ENCODE assay signal across 13 cellular contexts in genomic region chr14:52923902-52924575, GRCh38. TPM values are rescaled to one million over a fixed set of nuclear protein-coding genes. Genes with fewer than 3 reads are reported as not detected.
A peak's percentile ranks its signal among the peaks of the same experiment; 100 is the strongest.
DNase-seq lines count a peak whose midpoint lies in the region; ATAC-seq and TF ChIP-seq lines count a peak whose summit lies in the region.
"Had no signal": no experiment of that assay in that cellular context is flagged by ENCODE, and none has a peak within 500 bp of the region (broad histone marks: within the 10 kb centered on the region; RNA-seq: fewer than 3 reads in every experiment).

No MANE protein-coding gene starts in this region.

- no peak overlapping the region for H3K9ac ChIP-seq in NT2/D1 (ENCODE audit: insufficient read length, low read depth)
- no peak overlapping the region for H3K9ac ChIP-seq in skeletal muscle satellite cell (ENCODE audit: low read depth, low read length)

- CTCF ChIA-PET in activated CD4-positive, alpha-beta T cell treated with anti-CD3 and anti-CD28 coated beads, Interleukin-2, amount 10 ng/mL, durations not matched to agents 7 days and 5 days (lab: Charles Lee), result no interaction called here

- peak in 1 of 4 experiments; percentile 8 for TF ChIP-seq CTCF in gastroesophageal sphincter (IDR thresholded peaks at IDR 0.05)

- no peaks in the 10 kb centered on the region for H3K9me3 Mint-ChIP-seq in activated CD4-positive, alpha-beta T cell treated with anti-CD3 and anti-CD28 coated beads, Interleukin-2, amount 10 ng/mL, durations not matched to agents 7 days and 5 days

- no peaks in the 10 kb centered on the region for H3K36me3 Mint-ChIP-seq in activated CD4-positive, alpha-beta T cell treated with anti-CD3 and anti-CD28 coated beads, Interleukin-2, amount 10 ng/mL, durations not matched to agents 7 days and 5 days (ENCODE audit: low read depth)

- TF ChIP-seq EP300 in gastroesophageal sphincter (IDR thresholded peaks at IDR 0.05), result no peak

- H3K9me3 ChIP-seq in NT2/D1 (ENCODE audit: insufficient read depth, low read length) (no peaks in the 10 kb centered on the region), gastroesophageal sphincter (no peaks in the 10 kb centered on the region), skeletal muscle satellite cell (replicated peaks; ENCODE audit: low read length) (no peaks in the 10 kb centered on the region)

- H3K27ac Mint-ChIP-seq in activated CD4-positive, alpha-beta T cell treated with anti-CD3 and anti-CD28 coated beads, Interleukin-2, amount 10 ng/mL, durations not matched to agents 7 days and 5 days, result no peak overlapping the region
- H3K27ac Mint-ChIP-seq: B cell had no signal

- no peak for TF ChIP-seq POLR2A in gastroesophageal sphincter (IDR thresholded peaks at IDR 0.05)

- H3K27me3 ChIP-seq in NT2/D1 (ENCODE audit: insufficient read depth, insufficient read length), result no peaks in the 10 kb centered on the region
- no peaks in the 10 kb centered on the region for H3K27me3 ChIP-seq in gastroesophageal sphincter
- H3K27me3 ChIP-seq in skeletal muscle satellite cell (ENCODE audit: control insufficient read depth, insufficient read depth, low read length), result no peaks in the 10 kb centered on the region

- peak overlapping the region; percentile 49 for H3K4me2 ChIP-seq in skeletal muscle satellite cell (ENCODE audit: low read length)

- ATAC-seq in gastroesophageal sphincter, result no peak

- no peak overlapping the region for H3K4me3 Mint-ChIP-seq in activated CD4-positive, alpha-beta T cell treated with anti-CD3 and anti-CD28 coated beads, Interleukin-2, amount 10 ng/mL, durations not matched to agents 7 days and 5 days
- H3K4me3 Mint-ChIP-seq: B cell had no signal

- H3K36me3 ChIP-seq in NT2/D1 (ENCODE audit: insufficient read depth, insufficient read length, low read length) (peaks cover 9% of the 10 kb centered on the region), gastroesophageal sphincter (peaks cover 0 to 1% of the 10 kb centered on the region in 2 donors), skeletal muscle satellite cell (ENCODE audit: insufficient read depth, low read length) (peaks cover 17% of the 10 kb centered on the region)

- H3K4me1 Mint-ChIP-seq in activated CD4-positive, alpha-beta T cell treated with anti-CD3 and anti-CD28 coated beads, Interleukin-2, amount 10 ng/mL, durations not matched to agents 7 days and 5 days, result peaks cover 6% of the 10 kb centered on the region
- H3K4me1 Mint-ChIP-seq: B cell had no signal

- no peaks in the 10 kb centered on the region for H3K27me3 Mint-ChIP-seq in activated CD4-positive, alpha-beta T cell treated with anti-CD3 and anti-CD28 coated beads, Interleukin-2, amount 10 ng/mL, durations not matched to agents 7 days and 5 days

- no peak overlapping the region for H3K4me3 ChIP-seq in NT2/D1 (ENCODE audit: insufficient read length, low read depth)
- no peak overlapping the region for H3K4me3 ChIP-seq in gastroesophageal sphincter
- H3K4me3 ChIP-seq in skeletal muscle satellite cell (ENCODE audit: low read length), result no peak overlapping the region
- H3K4me3 ChIP-seq: lung had no signal

- no peaks in the 10 kb centered on the region for H3K4me1 ChIP-seq in NT2/D1 (ENCODE audit: insufficient read depth, insufficient read length)
- H3K4me1 ChIP-seq in gastroesophageal sphincter, result peaks cover 46 to 100% (median 50%) of the 10 kb centered on the region in 3 donors
- peaks cover 97% of the 10 kb centered on the region for H3K4me1 ChIP-seq in skeletal muscle satellite cell (ENCODE audit: control insufficient read depth, insufficient read depth, low read length)

- WGBS in gastroesophageal sphincter (ENCODE audit: low coverage in 1 of 2), 2 donors, result 21 to 25% methylated on average over 3 of the region's 3 CpGs

- peak overlapping the region in 3 of 4 donors; percentile 31 to 61 (median 40) for H3K27ac ChIP-seq in gastroesophageal sphincter

- peak; percentile 10 for DNase-seq in activated CD4-positive, alpha-beta T cell treated with anti-CD3 and anti-CD28 coated beads, Interleukin-2, amount 10 ng/mL, durations not matched to agents 7 days and 5 days
- no peak for DNase-seq in activated CD4-positive, alpha-beta T cell treated with anti-CD3 and anti-CD28 coated beads for 48 hours
- DNase-seq in NT2/D1 (ENCODE audit: low read depth, low spot score) (peak; percentile 9), NCI-H226 (no peak), SKM-1 (lab: John Stamatoyannopoulos, UW; ENCODE audit: unreplicated experiment) (no peak), NCI-H1105 (lab: John Stamatoyannopoulos, UW) (no peak)
- DNase-seq: activated effector memory CD4-positive, alpha-beta T cell treated with Interleukin-2 at 50 U/mL for 16 hours; effector memory CD4-positive, alpha-beta T cell; NCI-H1092 treated with DMSO at 0.1 percent for 48 hours had no signal

- POLR2A ChIA-PET in activated CD4-positive, alpha-beta T cell treated with anti-CD3 and anti-CD28 coated beads, Interleukin-2, amount 10 ng/mL, durations not matched to agents 7 days and 5 days (lab: Charles Lee), result no interaction called here

RNA-seq across cellular contexts. Expression of gene FERMT2, which starts 26.8 kb away (rescaled TPM):
- total RNA-seq in activated CD4-positive, alpha-beta T cell treated with anti-CD3 and anti-CD28 coated beads, Interleukin-2, amount 10 ng/mL, durations not matched to agents 7 days and 5 days, result under 1 TPM; 0.25 to 0.40 TPM
- total RNA-seq in gastroesophageal sphincter, result 100 to 1,000 TPM; 364 to 398 (median 388) TPM
- 132 and 161 TPM in 2 replicates for total RNA-seq in skeletal muscle satellite cell (2012; rRNA removed)

Comparison
In these comparisons a context has a peak if more than half of its experiments do, and no peak if none do; other contexts are left out.
1. DNase-seq: peak in activated CD4-positive, alpha-beta T cell treated with anti-CD3 and anti-CD28 coated beads, Interleukin-2, amount 10 ng/mL, durations not matched to agents 7 days and 5 days (single experiment) and NT2/D1 (single experiment); none in activated CD4-positive, alpha-beta T cell treated with anti-CD3 and anti-CD28 coated beads for 48 hours (single experiment), NCI-H226 (single experiment), SKM-1 (single experiment) and NCI-H1105 (single experiment).
2. RNA of gene FERMT2, which starts 26.8 kb away (total RNA-seq): 364 to 398 TPM in gastroesophageal sphincter; 0.25 to 0.40 TPM in activated CD4-positive, alpha-beta T cell treated with anti-CD3 and anti-CD28 coated beads, Interleukin-2, amount 10 ng/mL, durations not matched to agents 7 days and 5 days; every median in the first group is over 100 times any median in the second.